In genomic region chr3:150603888-150604319, GRCh38 we compare ENCODE assay signal across 8 cellular contexts.
A peak's percentile ranks its signal among the peaks of the same experiment; 100 is the strongest.
DNase-seq lines count a peak whose midpoint lies in the region; ATAC-seq and TF ChIP-seq lines count a peak whose summit lies in the region.

No MANE protein-coding gene starts in this region.

- peak overlapping the region; percentile 96 to 97 for H3K27ac ChIP-seq in mucosa of rectum (ENCODE audit: low read depth in 2 of 2, low read length in 2 of 2)

- DNase-seq in NCI-H1105 (lab: John Stamatoyannopoulos, UW): peak; percentile 49
- DNase-seq in NCI-H1105 treated with DMSO at 0.1 percent for 48 hours (lab: John Stamatoyannopoulos, UW): no peak
- DNase-seq in NCI-H526 treated with DMSO at 0.1 percent for 48 hours (lab: John Stamatoyannopoulos, UW): peak; percentile 55
- DNase-seq in choroid plexus epithelial cell (ENCODE audit: low read depth): no peak
- DNase-seq in activated gamma-delta T cell treated with Interleukin-2 at 50 U/mL for 16 hours: no peak

- H3K4me3 ChIP-seq in choroid plexus epithelial cell (ENCODE audit: low read depth, low read length) (peak overlapping the region; percentile 85), mucosa of rectum (ENCODE audit: low read length in 2 of 2) (peak overlapping the region; percentile 91 to 96)

- peaks cover 8 to 15% of the 10 kb centered on the region in 2 donors for H3K4me1 ChIP-seq in mucosa of rectum (ENCODE audit: control insufficient read depth in 2 of 2, insufficient read depth in 2 of 2, low read length in 2 of 2)

- ATAC-seq in GM21529 (IDR thresholded peaks at IDR 0.05; ENCODE audit: unreplicated experiment) (no peak), GM19035 (IDR thresholded peaks at IDR 0.05; ENCODE audit: unreplicated experiment) (no peak)

- no peak for TF ChIP-seq CTCF in choroid plexus epithelial cell (conservative IDR thresholded peaks at IDR 0.05; ENCODE audit: low read depth, low read length)

- H3K27me3 ChIP-seq in mucosa of rectum (ENCODE audit: control insufficient read depth in 2 of 2, insufficient read depth in 2 of 2, low read length in 2 of 2): no peaks in the 10 kb centered on the region

- peaks cover 0 to 3% of the 10 kb centered on the region in 2 donors for H3K36me3 ChIP-seq in mucosa of rectum (ENCODE audit: control insufficient read depth in 2 of 2, insufficient read depth in 2 of 2, low read length in 2 of 2)

- no peaks in the 10 kb centered on the region for H3K9me3 ChIP-seq in mucosa of rectum (ENCODE audit: control insufficient read depth in 2 of 2, low read length in 2 of 2)

- peak overlapping the region; percentile 88 to 93 for H3K9ac ChIP-seq in mucosa of rectum (ENCODE audit: low read depth in 1 of 2, low read length in 2 of 2)

Comparison
In these comparisons a context has a peak if more than half of its experiments do, and no peak if none do; other contexts are left out.
1. DNase-seq: peak in NCI-H1105 (single experiment) and NCI-H526 treated with DMSO at 0.1 percent for 48 hours (single experiment); none in NCI-H1105 treated with DMSO at 0.1 percent for 48 hours (single experiment), choroid plexus epithelial cell (single experiment) and activated gamma-delta T cell treated with Interleukin-2 at 50 U/mL for 16 hours (single experiment).